11 cellular contexts compared by ENCODE assay signal in the genomic region with DNA sequence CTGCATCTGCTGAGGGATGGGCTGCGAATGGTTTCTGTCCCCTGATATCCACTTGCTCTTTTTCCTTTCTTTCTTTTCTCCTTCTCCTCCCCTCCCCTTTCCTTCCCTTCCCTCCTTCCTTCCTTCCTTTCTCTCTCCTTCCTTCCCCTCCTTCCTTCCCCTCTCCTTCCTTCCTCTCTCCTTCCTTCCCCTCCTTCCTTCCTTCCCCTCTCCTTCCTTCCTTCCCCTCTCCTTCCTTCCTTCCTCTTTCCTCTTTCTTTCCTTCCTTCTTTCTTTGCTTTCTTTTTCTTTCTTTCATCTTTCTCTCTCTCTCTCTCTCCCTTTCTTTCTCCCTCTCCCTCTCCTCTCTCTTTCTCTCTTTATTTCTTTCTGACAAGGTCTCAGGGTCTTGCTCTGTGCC. TPM values are rescaled to one million over a fixed set of nuclear protein-coding genes. Genes with fewer than 3 reads are reported as not detected.
"Had no signal": no experiment of that assay in that cellular context is flagged by ENCODE, and none has a peak within 500 bp of the region (broad histone marks: within the 10 kb centered on the region; RNA-seq: fewer than 3 reads in every experiment).

No MANE protein-coding gene starts in this region.

- H3K27ac ChIP-seq: HL-60, KMS-11 had no signal

- H2AFZ ChIP-seq: GM23338 had no signal

- H3K4me2 ChIP-seq: GM23338, KMS-11 had no signal

- DNase-seq: H9, HCEC 1CT, HFFc6, IMR-90, KBM-7 had no signal

- FAIRE-seq: H1, H54 had no signal

- H3K9ac ChIP-seq: KMS-11 had no signal

- H3K4me3 ChIP-seq: GM23338 had no signal

- ATAC-seq: GM23338 had no signal

RNA-seq across cellular contexts. Expression of gene SPDYE1, which starts 20.2 kb away (rescaled TPM):
- total RNA-seq: GM23338, H1, H9, HFFc6, HT1080, IMR-90 had no signal
- polyA plus RNA-seq: H1, IMR-90 had no signal
